ENCODE assay signal across 22 cellular contexts in the genomic region with DNA sequence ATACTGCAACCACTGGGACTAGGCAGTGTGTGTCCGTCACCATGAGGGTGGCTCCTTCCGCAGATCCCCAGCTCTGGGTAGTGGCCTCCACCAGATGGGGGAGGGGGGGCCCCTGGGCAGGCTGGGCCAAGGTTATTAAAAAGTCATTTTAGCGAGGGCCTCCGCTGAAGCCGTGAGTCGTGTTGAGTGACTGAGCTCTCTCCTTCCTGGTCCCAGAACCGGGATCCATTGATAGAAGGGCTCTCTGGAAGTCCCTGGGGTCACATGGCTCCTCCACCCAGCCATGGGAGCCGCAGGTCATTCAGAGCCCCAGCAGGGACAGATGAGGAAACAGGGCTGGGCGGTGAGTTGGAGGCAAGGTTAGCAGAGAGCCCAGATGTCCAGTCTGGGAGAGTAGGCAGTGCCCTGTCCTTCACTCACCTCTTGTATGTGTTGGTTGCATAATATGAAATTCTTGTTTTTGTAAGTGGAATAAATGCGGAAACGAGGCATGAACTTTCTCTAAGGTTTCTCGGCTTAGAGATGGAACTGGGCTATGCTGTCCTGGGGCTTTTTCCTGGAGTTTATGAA. TPM values are rescaled to one million over a fixed set of nuclear protein-coding genes. Genes with fewer than 3 reads are reported as not detected.
"Had no signal": no experiment of that assay in that cellular context is flagged by ENCODE, and none has a peak within 500 bp of the region (broad histone marks: within the 10 kb centered on the region; RNA-seq: fewer than 3 reads in every experiment).

No MANE protein-coding gene starts in this region.

- H3K27ac Mint-ChIP-seq: activated naive CD8-positive, alpha-beta T cell treated with anti-CD3 and anti-CD28 coated beads, Interleukin-2, amount 10 ng/mL, durations not matched to agents 7 days and 5 days; natural killer cell treated with Interleukin-12 subunit alpha and Interleukin-12 subunit beta and Interleukin-15 and Interleukin-18, amount 100 ng/mL, for 72 hours; stimulated activated naive CD8-positive, alpha-beta T cell treated with anti-CD3 and anti-CD28 coated beads, Interleukin-15, Interleukin-2, amounts not matched to agents 100 ng/mL and 50 ng/mL, for 24 hours; T-helper 1 cell treated with Interleukin-12 subunit alpha and Interleukin-12 subunit beta and Interleukin-4 antibody, amounts not matched to agents 30 μg/mL and 1 μg/mL, for 36 hours had no signal

- H3K27me3 ChIP-seq: heart right ventricle, right atrium auricular region, tibial artery had no signal

- H3K9me3 ChIP-seq: heart right ventricle, psoas muscle, right atrium auricular region, tibial artery had no signal

- DNase-seq: activated CD4-positive, alpha-beta T cell treated with anti-CD3 and anti-CD28 coated beads for 4 hours; activated CD4-positive, alpha-beta T cell treated with anti-CD3 and anti-CD28 coated beads, Interleukin-2, amount 50 U/mL, for 48 hours; activated CD4-positive, CD25-positive, alpha-beta regulatory T cell; activated naive CD4-positive, alpha-beta T cell treated with Interleukin-2 at 50 U/mL for 16 hours; activated naive CD8-positive, alpha-beta T cell treated with anti-CD3 and anti-CD28 coated beads, Interleukin-2, amount 10 ng/mL, durations not matched to agents 7 days and 5 days; activated T-cell treated with anti-CD3 and anti-CD28 coated beads, Interleukin-2, amount 50 U/mL, for 48 hours; cortex of kidney; foreskin fibroblast; heart right ventricle; islet precursor cell; left colon; mammary epithelial cell; midbrain; occipital lobe; psoas muscle; stimulated activated CD4-positive, alpha-beta T cell treated with anti-CD3 and anti-CD28 coated beads, Interleukin-1b, Interleukin-23, amount 100 ng/mL, for 48 hours; T1000; tibial artery had no signal

- ATAC-seq: left colon; natural killer cell treated with Interleukin-12 subunit alpha and Interleukin-12 subunit beta and Interleukin-15 and Interleukin-18, amount 100 ng/mL, for 72 hours; psoas muscle had no signal

- H3K27ac ChIP-seq: heart right ventricle, psoas muscle, right atrium auricular region, tibial artery had no signal

- H3K4me3 ChIP-seq: heart right ventricle, psoas muscle, right atrium auricular region, tibial artery had no signal

- H3K4me1 Mint-ChIP-seq: activated naive CD8-positive, alpha-beta T cell treated with anti-CD3 and anti-CD28 coated beads, Interleukin-2, amount 10 ng/mL, durations not matched to agents 7 days and 5 days had no signal

- H3K4me3 Mint-ChIP-seq: activated naive CD8-positive, alpha-beta T cell treated with anti-CD3 and anti-CD28 coated beads, Interleukin-2, amount 10 ng/mL, durations not matched to agents 7 days and 5 days; natural killer cell treated with Interleukin-12 subunit alpha and Interleukin-12 subunit beta and Interleukin-15 and Interleukin-18, amount 100 ng/mL, for 72 hours; stimulated activated naive CD8-positive, alpha-beta T cell treated with anti-CD3 and anti-CD28 coated beads, Interleukin-15, Interleukin-2, amounts not matched to agents 100 ng/mL and 50 ng/mL, for 24 hours; T-helper 1 cell treated with Interleukin-12 subunit alpha and Interleukin-12 subunit beta and Interleukin-4 antibody, amounts not matched to agents 30 μg/mL and 1 μg/mL, for 36 hours had no signal

- H3K9me3 Mint-ChIP-seq: activated naive CD8-positive, alpha-beta T cell treated with anti-CD3 and anti-CD28 coated beads, Interleukin-2, amount 10 ng/mL, durations not matched to agents 7 days and 5 days; natural killer cell treated with Interleukin-12 subunit alpha and Interleukin-12 subunit beta and Interleukin-15 and Interleukin-18, amount 100 ng/mL, for 72 hours; stimulated activated naive CD8-positive, alpha-beta T cell treated with anti-CD3 and anti-CD28 coated beads, Interleukin-15, Interleukin-2, amounts not matched to agents 100 ng/mL and 50 ng/mL, for 24 hours; T-helper 1 cell treated with Interleukin-12 subunit alpha and Interleukin-12 subunit beta and Interleukin-4 antibody, amounts not matched to agents 30 μg/mL and 1 μg/mL, for 36 hours had no signal

- H3K4me1 ChIP-seq: psoas muscle, right atrium auricular region had no signal

- H3K27me3 Mint-ChIP-seq: activated naive CD8-positive, alpha-beta T cell treated with anti-CD3 and anti-CD28 coated beads, Interleukin-2, amount 10 ng/mL, durations not matched to agents 7 days and 5 days; natural killer cell treated with Interleukin-12 subunit alpha and Interleukin-12 subunit beta and Interleukin-15 and Interleukin-18, amount 100 ng/mL, for 72 hours; stimulated activated naive CD8-positive, alpha-beta T cell treated with anti-CD3 and anti-CD28 coated beads, Interleukin-15, Interleukin-2, amounts not matched to agents 100 ng/mL and 50 ng/mL, for 24 hours had no signal

RNA-seq across cellular contexts. Expression of gene TNFRSF8, which starts 30.9 kb away (rescaled TPM):
- total RNA-seq: mammary epithelial cell, occipital lobe had no signal
